Comparison of ENCODE assay signal across 13 cellular contexts in genomic region chr15:93467327-93467726, GRCh38.
DNase-seq lines count a peak whose midpoint lies in the region; ATAC-seq, FAIRE-seq and TF ChIP-seq lines count a peak whose summit lies in the region.
"Had no signal": no experiment of that assay in that cellular context is flagged by ENCODE, and none has a peak within 500 bp of the region (broad histone marks: within the 10 kb centered on the region; RNA-seq: fewer than 3 reads in every experiment).

No MANE protein-coding gene starts in this region.

- H4K8ac ChIP-seq in mesendoderm (ENCODE audit: low read depth, low read length), result no peak overlapping the region

- no peak overlapping the region for H3K23ac ChIP-seq in mesendoderm (ENCODE audit: low read length)

- H3K4me3 ChIP-seq in colonic mucosa, result no peak overlapping the region
- H3K4me3 ChIP-seq in mesendoderm (ENCODE audit: low read length), result no peak overlapping the region
- H3K4me3 ChIP-seq: adrenal gland; BLaER1 treated with 17β-estradiol and CSF1 and Interleukin-3, amounts not matched to agents 10 nM and 100 nM had no signal

- H3K4me1 ChIP-seq in colonic mucosa, result no peaks in the 10 kb centered on the region
- no peaks in the 10 kb centered on the region for H3K4me1 ChIP-seq in mesendoderm (ENCODE audit: control insufficient read depth, low read depth, low read length)
- H3K4me1 ChIP-seq: adrenal gland had no signal

- no peak overlapping the region for H2BK120ac ChIP-seq in mesendoderm (ENCODE audit: low read depth, low read length)

- H3K18ac ChIP-seq in mesendoderm (ENCODE audit: low read length), result no peak overlapping the region

- TF ChIP-seq CTCF in colonic mucosa (IDR thresholded peaks at IDR 0.05), result no peak

- H3K4ac ChIP-seq in mesendoderm (ENCODE audit: low read depth, low read length), result no peak overlapping the region

- no peak overlapping the region for H3K4me2 ChIP-seq in mesendoderm (ENCODE audit: low read length)

- H3K9me3 ChIP-seq in colonic mucosa, result no peaks in the 10 kb centered on the region
- H3K9me3 ChIP-seq: adrenal gland had no signal

- H2BK15ac ChIP-seq in mesendoderm (replicated peaks; ENCODE audit: low read depth), result no peak overlapping the region

- no peak overlapping the region for H2AK5ac ChIP-seq in mesendoderm (ENCODE audit: low read length)

- no peaks in the 10 kb centered on the region for H3K36me3 ChIP-seq in colonic mucosa
- H3K36me3 ChIP-seq in mesendoderm (ENCODE audit: control insufficient read depth, insufficient read depth, low read length), result no peaks in the 10 kb centered on the region
- H3K36me3 ChIP-seq: adrenal gland; BLaER1 treated with 17β-estradiol and CSF1 and Interleukin-3, amounts not matched to agents 10 nM and 100 nM had no signal

- no peaks in the 10 kb centered on the region for H3K79me2 ChIP-seq in mesendoderm (ENCODE audit: control insufficient read depth, insufficient read depth, low read length)

- ATAC-seq in HG03442 (IDR thresholded peaks at IDR 0.05; ENCODE audit: unreplicated experiment), result no peak
- no peak for ATAC-seq in GM18517 (IDR thresholded peaks at IDR 0.05; ENCODE audit: unreplicated experiment)
- ATAC-seq in GM18873 (IDR thresholded peaks at IDR 0.05; ENCODE audit: low FRiP score, unreplicated experiment), result no peak
- ATAC-seq: HCT116, PC-3 had no signal

- no peak overlapping the region for H4K5ac ChIP-seq in mesendoderm (ENCODE audit: low read length)

- H3K56ac ChIP-seq in mesendoderm (ENCODE audit: low read length), result no peak overlapping the region

- DNase-seq in DMS 273 (lab: John Stamatoyannopoulos, UW; ENCODE audit: unreplicated experiment) (peak; percentile 95), NCI-H187 (lab: John Stamatoyannopoulos, UW) (peak; percentile 23 to 75), colonic mucosa (peak; percentile 24), mesendoderm (peak; percentile 10), RCC 7860 (ENCODE audit: low spot score) (no peak)
- DNase-seq: activated CD4-positive, alpha-beta T cell treated with anti-CD3 and anti-CD28 coated beads, Interleukin-2, amount 10 ng/mL, durations not matched to agents 7 days and 5 days; PC-3 had no signal

- intact Hi-C loops in colonic mucosa (cut with DNase I), result no loop called here

- H2BK5ac ChIP-seq in mesendoderm (ENCODE audit: low read length), result no peak overlapping the region

- no peak for FAIRE-seq in RCC 7860 (lab: Jason Lieb, UNC)

- H3K79me1 ChIP-seq in mesendoderm (ENCODE audit: low read length), result no peaks in the 10 kb centered on the region

- H3K9ac ChIP-seq in colonic mucosa (ENCODE audit: low read depth in 2 of 2, low read length in 2 of 2) (no peak overlapping the region), mesendoderm (ENCODE audit: low read length) (no peak overlapping the region)
- H3K9ac ChIP-seq: BLaER1 treated with 17β-estradiol and CSF1 and Interleukin-3, amounts not matched to agents 10 nM and 100 nM had no signal

- H3K27ac ChIP-seq in colonic mucosa (no peak overlapping the region), mesendoderm (ENCODE audit: low read depth, low read length) (no peak overlapping the region)
- H3K27ac ChIP-seq: adrenal gland; BLaER1 treated with 17β-estradiol and CSF1 and Interleukin-3, amounts not matched to agents 10 nM and 100 nM had no signal

- WGBS in mesendoderm (ENCODE audit: extremely low coverage, insufficient coverage, low lambda C conversion rate), result no CpG with 5 or more reads among the region's 3 CpGs

- no peaks in the 10 kb centered on the region for H3K27me3 ChIP-seq in colonic mucosa
- no peaks in the 10 kb centered on the region for H3K27me3 ChIP-seq in mesendoderm (ENCODE audit: insufficient read depth, low read length, poor library complexity)
- H3K27me3 ChIP-seq: adrenal gland; BLaER1 treated with 17β-estradiol and CSF1 and Interleukin-3, amounts not matched to agents 10 nM and 100 nM had no signal
